Comparison of ENCODE assay signal across 1 cellular context in genomic region chr2:177618270-177619253, GRCh38.
TF ChIP-seq lines count a peak whose summit lies in the region.

No MANE protein-coding gene starts in this region.

TF ChIP-seq in K562, 482 proteins besides CTCF, POLR2A, EP300 and RAD21 (continued from another document and continues in another):
- TF ChIP-seq ZNF609 (CRISPR knock-in tag; IDR thresholded peaks at IDR 0.05; ENCODE audit: borderline replicate concordance) (no peak), KDM1A (IDR thresholded peaks at IDR 0.05) (no peak), ZNF668 (CRISPR knock-in tag; IDR thresholded peaks at IDR 0.05) (0 out of 2 replicates have a peak, but pooled peaks have one; percentile 51), C11orf30 (IDR thresholded peaks at IDR 0.05; ENCODE audit: low read depth) (peak; percentile 67), CREB1 (IDR thresholded peaks at IDR 0.05) (peak; percentile 70), CREB1 (CRISPR knock-in tag; IDR thresholded peaks at IDR 0.05) (peak; percentile 24; the same call in 1 of the 2 replicates), KAT2B (IDR thresholded peaks at IDR 0.05; ENCODE audit: low read depth, low read length) (no peak), PTRF (tag; IDR thresholded peaks at IDR 0.05) (no peak), CSDE1 (IDR thresholded peaks at IDR 0.05) (peak in 1 of 2 experiments; percentile 95; a peak in 2 of 4 replicates), ILK (tag; IDR thresholded peaks at IDR 0.05; ENCODE audit: borderline replicate concordance, low read depth) (no peak), EGR1 (conservative IDR thresholded peaks at IDR 0.05) (no peak), ZNF239 (CRISPR knock-in tag; IDR thresholded peaks at IDR 0.05) (no peak; the same call in 1 of the 2 replicates), ZHX1 (conservative IDR thresholded peaks at IDR 0.05; ENCODE audit: low read length) (no peak; the same call in 1 of the 2 replicates), CEBPB (tag; IDR thresholded peaks at IDR 0.05) (no peak), CREM (IDR thresholded peaks at IDR 0.05; ENCODE audit: low read depth) (peak; percentile 84), ZNF57 (CRISPR knock-in tag; IDR thresholded peaks at IDR 0.05) (no peak), ZNF445 (CRISPR knock-in tag; IDR thresholded peaks at IDR 0.05; ENCODE audit: low read depth) (no peak), MCM2 (IDR thresholded peaks at IDR 0.05; ENCODE audit: low read depth) (no peak), ZMIZ1 (IDR thresholded peaks at IDR 0.05; ENCODE audit: low read depth in 2 of 2, low read length in 2 of 2) (no peak), ZNF592 (IDR thresholded peaks at IDR 0.05) (peak; percentile 80), ZNF785 (CRISPR knock-in tag; IDR thresholded peaks at IDR 0.05) (no peak), ZZZ3 (IDR thresholded peaks at IDR 0.05) (no peak), SIN3B (IDR thresholded peaks at IDR 0.05; ENCODE audit: low read depth) (peak; percentile 64; the same call in 1 of the 2 replicates), ZKSCAN8 (CRISPR knock-in tag; IDR thresholded peaks at IDR 0.05) (no peak), E2F3 (CRISPR knock-in tag; IDR thresholded peaks at IDR 0.05) (0 out of 2 replicates have a peak, but pooled peaks have one; percentile 18), FOXP4 (CRISPR knock-in tag; IDR thresholded peaks at IDR 0.05; ENCODE audit: borderline replicate concordance) (peak; percentile 82; the same call in 1 of the 2 replicates), RBFOX2 (IDR thresholded peaks at IDR 0.05; ENCODE audit: low read depth, low read length) (peak; percentile 92), ZNF764 (CRISPR knock-in tag; IDR thresholded peaks at IDR 0.05; ENCODE audit: low read depth) (no peak), THAP7 (CRISPR knock-in tag; IDR thresholded peaks at IDR 0.05) (no peak), EP400 (IDR thresholded peaks at IDR 0.05) (peak; percentile 75), FOXK1 (CRISPR knock-in tag; IDR thresholded peaks at IDR 0.05; ENCODE audit: borderline replicate concordance) (peak; percentile 80; the same call in 1 of the 2 replicates), GTF2B (IDR thresholded peaks at IDR 0.05; ENCODE audit: extremely low read depth, insufficient read length) (no peak), CAMTA2 (CRISPR knock-in tag; conservative IDR thresholded peaks at IDR 0.05) (no peak), KLF6 (CRISPR knock-in tag; IDR thresholded peaks at IDR 0.05; ENCODE audit: borderline replicate concordance) (0 out of 2 replicates have a peak, but pooled peaks have one; percentile 31), FOXK2 (conservative IDR thresholded peaks at IDR 0.05 in 1 of 2, IDR thresholded peaks at IDR 0.05 in 1 of 2; ENCODE audit: low read depth in 2 of 2) (peak in 1 of 2 experiments; percentile 67; a peak in 3 of 4 replicates), SUPT5H (IDR thresholded peaks at IDR 0.05) (peak; percentile 86), ZNF347 (CRISPR knock-in tag; IDR thresholded peaks at IDR 0.05; ENCODE audit: low read depth) (no peak), ZNF175 (CRISPR knock-in tag; IDR thresholded peaks at IDR 0.05; ENCODE audit: low read depth) (0 out of 2 replicates have a peak, but pooled peaks have one; percentile 77), DNMT1 (IDR thresholded peaks at IDR 0.05) (no peak), SRSF9 (IDR thresholded peaks at IDR 0.05; ENCODE audit: borderline replicate concordance, low read depth, low read length) (no peak), THRB (CRISPR knock-in tag; conservative IDR thresholded peaks at IDR 0.05) (peak; percentile 76), ILF3 (IDR thresholded peaks at IDR 0.05; ENCODE audit: borderline replicate concordance) (no peak)
